In the genomic region with DNA sequence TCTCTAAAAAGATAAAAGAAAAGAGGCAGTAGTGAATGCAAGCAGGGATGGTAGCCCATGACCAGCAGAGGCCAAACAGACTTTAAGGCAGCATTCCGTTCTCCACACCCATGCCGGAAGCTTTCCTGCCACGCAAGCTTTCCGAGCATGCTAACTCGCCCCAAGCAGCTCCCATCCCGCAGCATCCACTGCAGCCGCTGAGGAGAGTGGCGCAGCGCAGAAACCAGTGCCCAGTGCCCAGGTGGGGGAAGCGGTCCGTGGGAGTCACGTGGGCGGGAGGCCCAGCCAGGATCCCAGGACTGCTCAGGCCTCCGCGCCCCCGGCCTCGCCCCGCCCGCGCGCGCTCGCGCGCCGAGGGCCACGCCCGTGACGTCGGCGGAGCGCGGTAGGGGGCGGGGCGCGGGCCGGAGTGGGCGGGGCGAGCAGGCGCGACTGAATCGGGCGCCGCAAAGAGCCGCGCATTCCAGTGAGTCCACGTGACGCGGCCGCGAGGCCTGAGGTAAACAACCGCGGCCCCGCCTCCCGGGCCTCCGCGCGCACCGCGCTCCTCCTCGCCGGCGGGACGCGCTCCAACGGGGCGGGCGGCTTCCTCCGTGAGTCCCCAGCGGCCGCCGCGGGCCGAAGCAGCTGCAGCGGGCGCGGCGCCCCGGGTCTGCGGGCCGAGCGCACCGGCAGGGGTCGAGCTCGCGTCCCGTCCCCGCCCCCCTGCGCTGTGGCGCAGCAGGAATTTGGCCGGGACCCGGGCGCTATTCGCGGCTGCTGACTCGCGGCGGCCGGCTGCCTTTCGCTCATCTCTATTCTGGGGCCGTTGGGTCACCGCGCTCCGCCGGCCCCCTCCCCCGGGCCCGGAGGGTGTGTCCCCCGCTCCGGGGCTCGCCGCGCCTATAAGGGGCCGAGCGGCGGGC, we compare ENCODE assay signal across 8 cellular contexts. TPM values are rescaled to one million over a fixed set of nuclear protein-coding genes. Genes with fewer than 3 reads are reported as not detected.
DNase-seq lines count a peak whose midpoint lies in the region; ATAC-seq and TF ChIP-seq lines count a peak whose summit lies in the region.

A gene with protein sequence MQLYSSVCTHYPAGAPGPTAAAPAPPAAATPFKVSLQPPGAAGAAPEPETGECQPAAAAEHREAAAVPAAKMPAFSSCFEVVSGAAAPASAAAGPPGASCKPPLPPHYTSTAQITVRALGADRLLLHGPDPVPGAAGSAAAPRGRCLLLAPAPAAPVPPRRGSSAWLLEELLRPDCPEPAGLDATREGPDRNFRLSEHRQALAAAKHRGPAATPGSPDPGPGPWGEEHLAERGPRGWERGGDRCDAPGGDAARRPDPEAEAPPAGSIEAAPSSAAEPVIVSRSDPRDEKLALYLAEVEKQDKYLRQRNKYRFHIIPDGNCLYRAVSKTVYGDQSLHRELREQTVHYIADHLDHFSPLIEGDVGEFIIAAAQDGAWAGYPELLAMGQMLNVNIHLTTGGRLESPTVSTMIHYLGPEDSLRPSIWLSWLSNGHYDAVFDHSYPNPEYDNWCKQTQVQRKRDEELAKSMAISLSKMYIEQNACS (plus strand): TSS at position 529 of the 905 bp plus-strand sequence. CDS start 383 bp downstream, outside the sequence.

- no peak for TF ChIP-seq CTCF in endothelial cell (IDR thresholded peaks at IDR 0.05; ENCODE audit: unreplicated experiment)

- H3K4me3 Mint-ChIP-seq in endothelial cell (ENCODE audit: unreplicated experiment) = peak within 1 kb of the TSS; percentile 93

- DNase-seq in COLO829 (ENCODE audit: low spot score) = peak; percentile 82
- DNase-seq in HS-27A (ENCODE audit: low read depth) = peak; percentile 58
- DNase-seq in NOMO-1 treated with dmso at 0.1 percent for 144 hours (lab: John Stamatoyannopoulos, UW; ENCODE audit: unreplicated experiment) = peak; percentile 75
- peak; percentile 92 for DNase-seq in activated CD8-positive, alpha-beta memory T cell treated with anti-CD3 and anti-CD28 coated beads, Interleukin-2, amount 50 U/mL, for 4 hours
- DNase-seq in endothelial cell (ENCODE audit: low spot score) = peak; percentile 94
- DNase-seq in midbrain (lab: John Stamatoyannopoulos, UW) = peak; percentile 95
- DNase-seq in stimulated activated CD8-positive, alpha-beta memory T cell treated with anti-CD3 and anti-CD28 coated beads, Interleukin-15, amount 100 ng/mL, for 48 hours (ENCODE audit: low read depth in 2 of 2) = peak; percentile 81 to 87

- peaks cover 14% of the 10 kb centered on the region for H3K27me3 Mint-ChIP-seq in endothelial cell (ENCODE audit: unreplicated experiment)

- H3K4me1 Mint-ChIP-seq in endothelial cell (ENCODE audit: unreplicated experiment) = peaks cover 19% of the 10 kb centered on the region

- peak within 1 kb of the TSS; percentile 67 for H3K27ac Mint-ChIP-seq in endothelial cell (ENCODE audit: unreplicated experiment)

- H3K9me3 Mint-ChIP-seq in endothelial cell (ENCODE audit: unreplicated experiment) = no peaks in the 10 kb centered on the region

- ATAC-seq in GM19468 (IDR thresholded peaks at IDR 0.05; ENCODE audit: extremely low read depth, unreplicated experiment) = peak; percentile 77

- H3K36me3 Mint-ChIP-seq in endothelial cell (ENCODE audit: low read depth, unreplicated experiment) = peaks cover 14% of the 10 kb centered on the region

RNA-seq across cellular contexts. Expression of the gene that starts here (rescaled TPM):
- total RNA-seq in endothelial cell (ENCODE audit: unreplicated experiment) = 11.9 TPM

Comparison
In these comparisons a context has a peak if more than half of its experiments do, and no peak if none do; other contexts are left out.
1. Peak in every context shown above with its lines: DNase-seq and ATAC-seq.